ENCODE assay signal across 16 cellular contexts in genomic region chr2:28094794-28095193, GRCh38.
DNase-seq lines count a peak whose midpoint lies in the region; TF ChIP-seq lines count a peak whose summit lies in the region.
"Had no signal": no experiment of that assay in that cellular context is flagged by ENCODE, and none has a peak within 500 bp of the region (broad histone marks: within the 10 kb centered on the region; RNA-seq: fewer than 3 reads in every experiment).

No MANE protein-coding gene starts in this region.

- H3K9me3 Mint-ChIP-seq in chondrocyte (ENCODE audit: low read depth) (no peaks in the 10 kb centered on the region), mesothelial cell of epicardium (no peaks in the 10 kb centered on the region)
- H3K9me3 Mint-ChIP-seq: CD8-positive, alpha-beta memory T cell; GM23338 had no signal

- no peak overlapping the region for H3K4me3 Mint-ChIP-seq in chondrocyte (ENCODE audit: unreplicated experiment)
- no peak overlapping the region for H3K4me3 Mint-ChIP-seq in mesothelial cell of epicardium
- H3K4me3 Mint-ChIP-seq: CD8-positive, alpha-beta memory T cell; GM23338 had no signal

- H3K27ac Mint-ChIP-seq in chondrocyte (ENCODE audit: unreplicated experiment) (peak overlapping the region; percentile 38), mesothelial cell of epicardium (no peak overlapping the region)
- H3K27ac Mint-ChIP-seq: CD8-positive, alpha-beta memory T cell; GM23338 had no signal

- H3K27ac ChIP-seq in caudate nucleus (ENCODE audit: low read depth, low read length), result no peak overlapping the region
- H3K27ac ChIP-seq: BLaER1 had no signal

- H3K4me3 ChIP-seq in LNCaP clone FGC (ENCODE audit: low read depth, low read length) (no peak overlapping the region), fibroblast of pulmonary artery (replicated peaks; ENCODE audit: low read depth, low read length) (no peak overlapping the region)
- H3K4me3 ChIP-seq: BLaER1, GM12878, GM23338 had no signal

- H3K4me1 Mint-ChIP-seq in chondrocyte (ENCODE audit: low read depth), result peaks cover 41% of the 10 kb centered on the region
- peaks cover 8% of the 10 kb centered on the region for H3K4me1 Mint-ChIP-seq in mesothelial cell of epicardium
- H3K4me1 Mint-ChIP-seq: CD8-positive, alpha-beta memory T cell had no signal

- 0 out of 2 replicates have a peak, but pooled peaks have one; percentile 6 for TF ChIP-seq CTCF in LNCaP clone FGC (IDR thresholded peaks at IDR 0.05; ENCODE audit: control insufficient read depth, extremely low read depth, insufficient read depth)
- no peak for TF ChIP-seq CTCF in chondrocyte (IDR thresholded peaks at IDR 0.05)
- no peak for TF ChIP-seq CTCF in fibroblast of pulmonary artery (IDR thresholded peaks at IDR 0.05; ENCODE audit: low read length, missing control alignments)
- no peak for TF ChIP-seq CTCF in mesothelial cell of epicardium (IDR thresholded peaks at IDR 0.05; ENCODE audit: unreplicated experiment)

- H3K27me3 Mint-ChIP-seq in chondrocyte (ENCODE audit: low read depth) (no peaks in the 10 kb centered on the region), mesothelial cell of epicardium (ENCODE audit: low read depth) (no peaks in the 10 kb centered on the region)
- H3K27me3 Mint-ChIP-seq: CD8-positive, alpha-beta memory T cell had no signal

- H3K36me3 Mint-ChIP-seq in chondrocyte (ENCODE audit: low read depth) (no peaks in the 10 kb centered on the region), mesothelial cell of epicardium (no peaks in the 10 kb centered on the region)
- H3K36me3 Mint-ChIP-seq: CD8-positive, alpha-beta memory T cell had no signal

- peak; percentile 12 for DNase-seq in EH (ENCODE audit: low read depth)
- DNase-seq in LNCaP clone FGC (ENCODE audit: low read depth), result no peak
- DNase-seq in chondrocyte (ENCODE audit: low spot score), result no peak
- peak; percentile 20 for DNase-seq in fibroblast of pulmonary artery (ENCODE audit: low read depth)
- DNase-seq in SHP77 (lab: John Stamatoyannopoulos, UW), result no peak
- no peak for DNase-seq in NCI-H2029 treated with DMSO at 0.1 percent for 48 hours (lab: John Stamatoyannopoulos, UW)
- DNase-seq in caudate nucleus (lab: John Stamatoyannopoulos, UW), result no peak
- DNase-seq in mesothelial cell of epicardium (ENCODE audit: low spot score in 2 of 2, unreplicated experiment in 2 of 2), result no peak
- DNase-seq: 8988T; AML-193; Caco-2; CD8-positive, alpha-beta memory T cell; H7 had no signal

Comparison
In these comparisons a context has a peak if more than half of its experiments do, and no peak if none do; other contexts are left out.
1. DNase-seq: peak in EH (single experiment) and fibroblast of pulmonary artery (single experiment); none in LNCaP clone FGC (single experiment), chondrocyte (single experiment), SHP77 (0 of 2), NCI-H2029 treated with DMSO at 0.1 percent for 48 hours (single experiment), caudate nucleus (0 of 61) and mesothelial cell of epicardium (0 of 2).